Comparison of ENCODE assay signal across 32 cellular contexts in the genomic region with DNA sequence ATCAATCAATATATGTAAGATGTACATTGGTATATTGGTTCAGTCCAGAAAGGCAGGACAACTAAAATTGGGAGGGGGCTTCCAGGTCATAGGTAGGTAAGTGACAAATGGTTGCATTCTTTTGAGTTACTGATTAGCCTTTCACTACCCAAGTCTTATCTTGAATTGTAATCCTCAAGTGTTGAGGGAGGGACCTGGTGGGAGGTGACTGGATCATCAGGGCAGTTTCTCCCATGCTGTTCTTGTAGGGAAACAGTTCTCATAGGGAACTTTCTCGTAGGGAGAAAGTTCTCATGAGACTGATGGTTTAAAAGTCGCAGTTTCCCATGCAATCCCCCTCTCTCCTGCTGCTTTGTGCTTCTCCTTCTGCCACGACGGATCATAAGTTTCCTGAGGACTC.
"Had no signal": no experiment of that assay in that cellular context is flagged by ENCODE, and none has a peak within 500 bp of the region (broad histone marks: within the 10 kb centered on the region; RNA-seq: fewer than 3 reads in every experiment).

No MANE protein-coding gene starts in this region.

- H3K4me2 ChIP-seq: neural progenitor cell, smooth muscle cell had no signal

- H3K36me3 ChIP-seq: neural progenitor cell, neutrophil, ovary, pancreas, prostate gland, right atrium auricular region, right lobe of liver, sigmoid colon, spleen had no signal

- H3K9me3 ChIP-seq: neutrophil, ovary, pancreas, prostate gland, right atrium auricular region, right lobe of liver, sigmoid colon, spleen had no signal

- H3K79me2 ChIP-seq: parathyroid adenoma had no signal

- H3K27me3 ChIP-seq: neural progenitor cell, neutrophil, ovary, pancreas, right atrium auricular region, right lobe of liver, sigmoid colon, spleen had no signal

- H3K4me1 ChIP-seq: neural progenitor cell, pancreas, parathyroid adenoma, prostate gland, psoas muscle, right atrium auricular region, right lobe of liver, sigmoid colon, spleen had no signal

- H3K9ac ChIP-seq: neural progenitor cell, parathyroid adenoma had no signal

- DNase-seq: naive B cell; naive thymus-derived CD4-positive, alpha-beta T cell; naive thymus-derived CD8-positive, alpha-beta T cell; natural killer cell; nephron progenitor cell; nucleus accumbens; occipital lobe; ovary; pancreas; posterior cingulate gyrus; psoas muscle; retina; right cardiac atrium; right lobe of liver; sigmoid colon; small intestine; spleen; stimulated activated CD4-positive, alpha-beta T cell treated with anti-CD3 and anti-CD28 coated beads, Interleukin-12 subunit alpha, Interleukin-12 subunit beta, amount 100 ng/mL, for 4 hours; stimulated activated CD4-positive, alpha-beta T cell treated with anti-CD3 and anti-CD28 coated beads, Interleukin-15, amount 100 ng/mL, for 24 hours; stimulated activated CD4-positive, alpha-beta T cell treated with anti-CD3 and anti-CD28 coated beads, Interleukin-1b, Interleukin-23, amount 100 ng/mL, for 48 hours had no signal

- H2AFZ ChIP-seq: neural progenitor cell, parathyroid adenoma had no signal

- H3K27ac Mint-ChIP-seq: naive B cell; naive thymus-derived CD4-positive, alpha-beta T cell; naive thymus-derived CD8-positive, alpha-beta T cell; natural killer cell; natural killer cell treated with Interleukin-12 subunit alpha and Interleukin-12 subunit beta and Interleukin-15 and Interleukin-18, amount 100 ng/mL, for 72 hours; nephron; nephron progenitor cell; neural progenitor cell; progenitor cell of endocrine pancreas had no signal

- H3K27ac ChIP-seq: neural progenitor cell, neutrophil, ovary, pancreas, parathyroid adenoma, prostate gland, psoas muscle, right atrium auricular region, right lobe of liver, sigmoid colon, skin epidermis, spleen had no signal

- H3K9me3 Mint-ChIP-seq: nephron progenitor cell, neural crest cell had no signal

- H3K4me3 Mint-ChIP-seq: naive B cell; naive thymus-derived CD4-positive, alpha-beta T cell; naive thymus-derived CD8-positive, alpha-beta T cell; natural killer cell; natural killer cell treated with Interleukin-12 subunit alpha and Interleukin-12 subunit beta and Interleukin-15 and Interleukin-18, amount 100 ng/mL, for 72 hours; nephron; nephron progenitor cell; neural crest cell; neural progenitor cell had no signal

- H3K36me3 Mint-ChIP-seq: naive B cell; naive thymus-derived CD4-positive, alpha-beta T cell; naive thymus-derived CD8-positive, alpha-beta T cell; natural killer cell; neural progenitor cell had no signal

- H3K4me1 Mint-ChIP-seq: naive B cell; naive thymus-derived CD4-positive, alpha-beta T cell; naive thymus-derived CD8-positive, alpha-beta T cell; natural killer cell; nephron progenitor cell; neural crest cell; neural progenitor cell had no signal

- FAIRE-seq: pancreas, small intestine had no signal

- ATAC-seq: naive thymus-derived CD4-positive, alpha-beta T cell; naive thymus-derived CD8-positive, alpha-beta T cell; natural killer cell; natural killer cell treated with Interleukin-12 subunit alpha and Interleukin-12 subunit beta and Interleukin-15 and Interleukin-18, amount 100 ng/mL, for 72 hours; pancreas; psoas muscle; right cardiac atrium; right lobe of liver; sciatic nerve had no signal

- H3K27me3 Mint-ChIP-seq: naive B cell; naive thymus-derived CD4-positive, alpha-beta T cell; natural killer cell treated with Interleukin-12 subunit alpha and Interleukin-12 subunit beta and Interleukin-15 and Interleukin-18, amount 100 ng/mL, for 72 hours; progenitor cell of endocrine pancreas had no signal

- H3K4me3 ChIP-seq: neural progenitor cell, ovary, pancreas, prostate gland, psoas muscle, right atrium auricular region, right lobe of liver, sigmoid colon, skin epidermis, smooth muscle cell, spleen had no signal
